In the genomic region with DNA sequence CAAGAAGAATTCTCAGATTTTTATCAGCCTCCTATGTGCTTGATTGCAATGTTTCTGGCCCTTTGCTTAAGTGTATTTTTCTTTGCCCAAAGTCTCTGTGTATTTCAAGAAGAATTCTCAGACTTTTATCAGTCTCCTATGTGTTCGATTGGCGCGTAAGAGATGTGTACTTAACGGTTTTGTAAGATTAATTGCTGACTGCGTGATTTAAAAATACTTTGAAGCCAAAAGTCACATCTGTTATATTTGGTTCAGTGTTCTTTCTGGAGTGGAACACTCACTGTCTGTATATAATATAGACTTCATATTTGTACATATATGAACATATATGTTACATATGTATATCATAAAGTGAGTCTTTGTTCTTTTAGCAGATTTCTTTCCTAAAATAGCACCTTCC, we compare ENCODE assay signal across 22 cellular contexts.
"Had no signal": no experiment of that assay in that cellular context is flagged by ENCODE, and none has a peak within 500 bp of the region (broad histone marks: within the 10 kb centered on the region; RNA-seq: fewer than 3 reads in every experiment).

No MANE protein-coding gene starts in this region.

- H2AFZ ChIP-seq: hepatocyte had no signal

- DNase-seq: dermis blood vessel endothelial cell; dorsolateral prefrontal cortex; effector CD4-positive, alpha-beta T cell; effector memory CD4-positive, alpha-beta T cell; foreskin keratinocyte; heart left ventricle; hypothalamus; left cardiac atrium; left lung; left ventricle myocardium superior; lower lobe of right lung; mesenchymal stem cell; mucosa of descending colon; naive B cell had no signal

- FAIRE-seq: colon, endothelial cell of umbilical vein, frontal cortex, islet of Langerhans had no signal

- H3K4me2 ChIP-seq: hepatocyte had no signal

- H3K4me1 ChIP-seq: esophagus muscularis mucosa, left lung, lower lobe of right lung had no signal

- H3K27ac ChIP-seq: coronary artery, dorsolateral prefrontal cortex, esophagus muscularis mucosa, foreskin keratinocyte, gastroesophageal sphincter, heart left ventricle, hepatocyte, left lung, lower lobe of right lung had no signal

- H3K27me3 ChIP-seq: esophagus muscularis mucosa, foreskin keratinocyte, gastroesophageal sphincter, hepatocyte, left lung had no signal

- ATAC-seq: foreskin keratinocyte, gastroesophageal sphincter, heart left ventricle, left cardiac atrium, left lung, left ventricle myocardium superior, lower lobe of right lung, mucosa of descending colon had no signal

- H3K4me3 ChIP-seq: coronary artery, dorsolateral prefrontal cortex, esophagus muscularis mucosa, gastroesophageal sphincter, heart left ventricle, hepatocyte, left lung, lower lobe of right lung, mucosa of descending colon had no signal

- H3K9me3 ChIP-seq: esophagus muscularis mucosa, gastroesophageal sphincter, heart left ventricle, left lung, lower lobe of right lung, mucosa of descending colon had no signal
